In genomic region chr7:4823442-4824119, GRCh38 we compare ENCODE assay signal across 22 cellular contexts. TPM values are rescaled to one million over a fixed set of nuclear protein-coding genes. Genes with fewer than 3 reads are reported as not detected.
"Had no signal": no experiment of that assay in that cellular context is flagged by ENCODE, and none has a peak within 500 bp of the region (broad histone marks: within the 10 kb centered on the region; RNA-seq: fewer than 3 reads in every experiment).

No MANE protein-coding gene starts in this region.

- H3K27ac ChIP-seq: brain microvascular endothelial cell, foreskin keratinocyte, left lung, prostate gland, stomach, suprapubic skin, tibial nerve, VCaP had no signal

- H3K9me3 ChIP-seq: left lung, ovary, prostate gland, stomach, suprapubic skin, tibial nerve had no signal

- H3K27me3 ChIP-seq: brain microvascular endothelial cell, foreskin keratinocyte, left lung, ovary, suprapubic skin, tibial nerve had no signal

- H3K4me3 ChIP-seq: left lung, ovary, prostate gland, stomach, suprapubic skin, tibial nerve had no signal

- ATAC-seq: activated CD4-positive, CD25-positive, alpha-beta regulatory T cell treated with anti-CD3 and anti-CD28 coated beads, Interleukin-2, amount 50 U/mL, for 24 hours; activated CD8-positive, alpha-beta T cell treated with anti-CD3 and anti-CD28 coated beads, Interleukin-2, amount 10 ng/mL, durations not matched to agents 7 days and 5 days; activated naive CD4-positive, alpha-beta T cell treated with anti-CD3 and anti-CD28 coated beads, Interleukin-2, amount 50 U/mL, for 72 hours; activated T-helper 17 cell treated with anti-CD3 and anti-CD28 coated beads, Interleukin-2, amount 50 U/mL, for 72 hours; foreskin keratinocyte; left lung; naive thymus-derived CD8-positive, alpha-beta T cell had no signal

- H3K36me3 ChIP-seq: brain microvascular endothelial cell, left lung, ovary, prostate gland, stomach, suprapubic skin had no signal

- DNase-seq: activated CD4-positive, alpha-beta T cell treated with anti-CD3 and anti-CD28 coated beads, Interleukin-2, amount 50 U/mL, for 1 hour; activated CD8-positive, alpha-beta T cell treated with anti-CD3 and anti-CD28 coated beads, Interleukin-2, amount 10 ng/mL, durations not matched to agents 7 days and 5 days; brain microvascular endothelial cell; effector memory CD4-positive, alpha-beta T cell; foreskin keratinocyte; stimulated activated CD4-positive, alpha-beta T cell treated with anti-CD3 and anti-CD28 coated beads, Interleukin-12 subunit alpha, Interleukin-12 subunit beta, amount 100 ng/mL, for 4 hours; stimulated activated CD4-positive, alpha-beta T cell treated with anti-CD3 and anti-CD28 coated beads, Interleukin-4, amount 100 ng/mL, for 4 hours; stomach had no signal

- FAIRE-seq: colon had no signal

- H3K4me1 ChIP-seq: foreskin keratinocyte, left lung, prostate gland, stomach had no signal

RNA-seq across cellular contexts. Expression of gene PAPOLB, which starts 38.2 kb away (rescaled TPM):
- total RNA-seq: activated naive CD4-positive, alpha-beta T cell treated with anti-CD3 and anti-CD28 coated beads, Interleukin-2, amount 50 U/mL, for 72 hours; activated T-helper 17 cell treated with anti-CD3 and anti-CD28 coated beads, Interleukin-2, amount 50 U/mL, for 72 hours; foreskin keratinocyte; glomerular endothelial cell; naive thymus-derived CD8-positive, alpha-beta T cell; T-helper 2 cell treated with Interferon-gamma antibody and Interleukin-4, amounts not matched to agents 100 ng/mL and 5 ng/mL, for 36 hours had no signal
- polyA plus RNA-seq: adipose tissue; foreskin keratinocyte; naive thymus-derived CD8-positive, alpha-beta T cell; ovary; stomach had no signal
